ENCODE assay signal across 8 cellular contexts in genomic region chr12:132986885-132987225, GRCh38. TPM values are rescaled to one million over a fixed set of nuclear protein-coding genes. Genes with fewer than 3 reads are reported as not detected.
DNase-seq lines count a peak whose midpoint lies in the region; ATAC-seq and TF ChIP-seq lines count a peak whose summit lies in the region.

No MANE protein-coding gene starts in this region.

- CTCF ChIA-PET in AG04449 (lab: Yijun Ruan, JAX), result interaction anchor here (0.9 to 2.7 kb wide), 5 partner anchors 9 to 194 kb away, joined by 4 to 8 read pairs (median 5); partner anchors contain the start of gene ZNF268

- H3K9ac ChIP-seq in SK-N-MC (ENCODE audit: insufficient read length), result peak overlapping the region; percentile 84

- peaks cover 14% of the 10 kb centered on the region for H3K9me3 ChIP-seq in SK-N-MC (ENCODE audit: low read depth, low read length)

- DNase-seq in AG04449 (ENCODE audit: low read depth, low spot score) (no peak), SK-N-MC (ENCODE audit: low read depth, low spot score) (no peak), fibroblast of mammary gland (ENCODE audit: low read depth) (no peak), renal cortical epithelial cell (ENCODE audit: low read depth) (peak; percentile 11), SKM-1 (lab: John Stamatoyannopoulos, UW; ENCODE audit: unreplicated experiment) (no peak), NAMALWA (ENCODE audit: low spot score) (no peak)

- POLR2A ChIA-PET in AG04449 (lab: Yijun Ruan, JAX), result interaction anchor here (1.2 kb wide), 1 partner anchor 32 kb away, joined by 3 read pairs; no protein-coding TSS in a partner anchor

- H3K36me3 ChIP-seq in SK-N-MC (ENCODE audit: insufficient read depth, low read length), result peaks cover 36% of the 10 kb centered on the region

- TF ChIP-seq CTCF in AG04449 (IDR thresholded peaks at IDR 0.05; ENCODE audit: insufficient read depth, low read length, missing control alignments) (no peak), fibroblast of mammary gland (conservative IDR thresholded peaks at IDR 0.05; ENCODE audit: control insufficient read depth, insufficient read depth, low read depth, low read length) (no peak)

- H3K27ac ChIP-seq in SK-N-MC, result no peak overlapping the region

- H3K4me3 ChIP-seq in AG04449 (ENCODE audit: low read depth, low read length) (peak overlapping the region; percentile 98), SK-N-MC (peak overlapping the region; percentile 89), fibroblast of mammary gland (ENCODE audit: control insufficient read depth, low read depth, low read length) (peak overlapping the region; percentile 94)

- ATAC-seq in GM19455 (IDR thresholded peaks at IDR 0.05; ENCODE audit: unreplicated experiment) (peak; percentile 16), GM21381 (IDR thresholded peaks at IDR 0.05; ENCODE audit: unreplicated experiment) (no peak)

RNA-seq across cellular contexts. Expression of gene ZNF26, which starts 0.7 kb away (rescaled TPM):
- total RNA-seq in renal cortical epithelial cell, result 8.5 and 12.6 TPM in 2 replicates

RNA-seq across cellular contexts. Expression of gene ZNF605, which starts 30.7 kb away (rescaled TPM):
- total RNA-seq in renal cortical epithelial cell, result 5.0 and 25.3 TPM in 2 replicates

RNA-seq across cellular contexts. Expression of gene ZNF84, which starts 50.5 kb away (rescaled TPM):
- 18.1 and 49.9 TPM in 2 replicates for total RNA-seq in renal cortical epithelial cell
